ENCODE assay signal across 8 cellular contexts in the genomic region with DNA sequence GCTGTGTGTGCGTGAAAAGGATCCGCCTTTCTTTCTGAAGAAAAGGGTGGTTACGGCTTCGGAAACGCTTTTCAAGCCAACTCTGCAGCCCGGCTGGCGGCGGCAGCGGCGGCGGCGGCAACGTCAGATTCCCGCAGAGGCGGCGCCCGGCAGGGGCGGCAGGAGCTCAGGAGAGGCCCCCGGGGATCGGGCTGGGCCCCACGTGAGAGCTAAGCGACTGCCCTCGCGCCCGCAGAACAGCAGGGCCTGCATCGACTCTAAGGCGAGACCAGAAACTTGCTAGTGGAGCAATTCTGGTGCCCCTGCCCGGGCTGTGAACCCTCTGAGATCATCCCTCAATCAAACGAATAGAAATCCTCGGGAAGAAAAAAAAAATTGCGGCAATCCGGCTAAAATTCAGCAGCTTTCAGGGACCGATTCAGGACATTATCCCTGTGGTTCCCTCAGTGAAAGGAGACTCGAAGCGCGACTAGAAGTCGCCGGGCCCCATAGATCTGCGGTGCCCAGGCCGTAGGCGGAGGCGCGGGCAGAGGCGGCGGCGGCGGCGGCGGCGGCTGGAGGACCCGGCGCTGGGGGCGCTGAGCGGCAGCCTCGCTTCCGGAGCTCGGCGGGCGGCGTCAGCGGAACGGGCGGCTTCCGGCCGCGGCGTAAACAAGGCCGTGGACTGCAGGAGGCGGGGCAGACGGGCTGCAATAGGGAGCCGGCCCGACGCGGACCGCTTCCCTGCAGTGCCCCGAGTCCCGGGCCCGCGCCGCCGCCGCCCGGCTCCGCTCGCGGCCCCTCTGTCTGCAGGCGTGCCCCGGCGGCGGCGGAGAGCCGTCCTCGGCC. TPM values are rescaled to one million over a fixed set of nuclear protein-coding genes. Genes with fewer than 3 reads are reported as not detected.
DNase-seq lines count a peak whose midpoint lies in the region; ATAC-seq and TF ChIP-seq lines count a peak whose summit lies in the region.

A gene with protein sequence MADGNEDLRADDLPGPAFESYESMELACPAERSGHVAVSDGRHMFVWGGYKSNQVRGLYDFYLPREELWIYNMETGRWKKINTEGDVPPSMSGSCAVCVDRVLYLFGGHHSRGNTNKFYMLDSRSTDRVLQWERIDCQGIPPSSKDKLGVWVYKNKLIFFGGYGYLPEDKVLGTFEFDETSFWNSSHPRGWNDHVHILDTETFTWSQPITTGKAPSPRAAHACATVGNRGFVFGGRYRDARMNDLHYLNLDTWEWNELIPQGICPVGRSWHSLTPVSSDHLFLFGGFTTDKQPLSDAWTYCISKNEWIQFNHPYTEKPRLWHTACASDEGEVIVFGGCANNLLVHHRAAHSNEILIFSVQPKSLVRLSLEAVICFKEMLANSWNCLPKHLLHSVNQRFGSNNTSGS (plus strand): TSS at position 681 of the 828 bp plus-strand sequence. CDS start 316 bp downstream, outside the sequence.

- H3K36me3 Mint-ChIP-seq in activated naive CD4-positive, alpha-beta T cell treated with anti-CD3 and anti-CD28 coated beads, Interleukin-2, amount 50 U/mL, for 24 hours = peaks cover 1% of the 10 kb centered on the region
- peaks cover 10% of the 10 kb centered on the region for H3K36me3 Mint-ChIP-seq in osteocyte (ENCODE audit: unreplicated experiment)

- no peaks in the 10 kb centered on the region for H3K27me3 Mint-ChIP-seq in activated naive CD4-positive, alpha-beta T cell treated with anti-CD3 and anti-CD28 coated beads, Interleukin-2, amount 50 U/mL, for 24 hours
- no peaks in the 10 kb centered on the region for H3K27me3 Mint-ChIP-seq in osteocyte (ENCODE audit: unreplicated experiment)

- peak within 1 kb of the TSS; percentile 100 for H3K27ac Mint-ChIP-seq in activated naive CD4-positive, alpha-beta T cell treated with anti-CD3 and anti-CD28 coated beads, Interleukin-2, amount 50 U/mL, for 24 hours
- peak within 1 kb of the TSS; percentile 99 for H3K27ac Mint-ChIP-seq in osteocyte (ENCODE audit: unreplicated experiment)

- no peaks in the 10 kb centered on the region for H3K27me3 ChIP-seq in thoracic aorta (replicated peaks; ENCODE audit: insufficient read depth)

- DNase-seq in GM12864 (ENCODE audit: low read depth) (peak; percentile 52), NB4 (ENCODE audit: low read depth) (peak; percentile 93), glomerular visceral epithelial cell (ENCODE audit: extremely low spot score) (peak; percentile 89), osteocyte (ENCODE audit: extremely low spot score, unreplicated experiment) (peak; percentile 96), thoracic aorta (ENCODE audit: low spot score) (peak; percentile 60)

- H3K4me3 ChIP-seq in GM12864 (ENCODE audit: low read depth, low read length) (peak within 1 kb of the TSS; percentile 59), NB4 (ENCODE audit: low read depth, low read length) (peak within 1 kb of the TSS; percentile 89), thoracic aorta (peak within 1 kb of the TSS; percentile 79)

- peaks cover 5% of the 10 kb centered on the region for H3K36me3 ChIP-seq in thoracic aorta

- H3K4me1 ChIP-seq in thoracic aorta (ENCODE audit: control insufficient read depth in 1 of 2, low read depth in 2 of 2) = peaks cover 17 to 31% of the 10 kb centered on the region in 2 donors

- peak within 1 kb of the TSS; percentile 92 to 95 for H3K27ac ChIP-seq in thoracic aorta

- no peaks in the 10 kb centered on the region for H3K9me3 ChIP-seq in thoracic aorta

- TF ChIP-seq POLR2A in NB4 (IDR thresholded peaks at IDR 0.05; ENCODE audit: extremely low read depth, insufficient read length) = peak; percentile 71

- H3K9me3 Mint-ChIP-seq in activated naive CD4-positive, alpha-beta T cell treated with anti-CD3 and anti-CD28 coated beads, Interleukin-2, amount 50 U/mL, for 24 hours = no peaks in the 10 kb centered on the region
- no peaks in the 10 kb centered on the region for H3K9me3 Mint-ChIP-seq in osteocyte (ENCODE audit: unreplicated experiment)

- H3K4me3 Mint-ChIP-seq in activated naive CD4-positive, alpha-beta T cell treated with anti-CD3 and anti-CD28 coated beads, Interleukin-2, amount 50 U/mL, for 24 hours = peak within 1 kb of the TSS; percentile 96
- H3K4me3 Mint-ChIP-seq in osteocyte (ENCODE audit: unreplicated experiment) = peak within 1 kb of the TSS; percentile 92

- ATAC-seq in HG02588 (IDR thresholded peaks at IDR 0.05; ENCODE audit: unreplicated experiment) (peak; percentile 94), SK-N-SH treated with all-trans-retinoic acid at 6 μM for 48 hours (peak; percentile 86), thoracic aorta (ENCODE audit: insufficient number of reproducible peaks, low FRiP score, low read depth) (peak; percentile 76)

- H3K4me1 Mint-ChIP-seq in activated naive CD4-positive, alpha-beta T cell treated with anti-CD3 and anti-CD28 coated beads, Interleukin-2, amount 50 U/mL, for 24 hours = peaks cover 42% of the 10 kb centered on the region
- peaks cover 37% of the 10 kb centered on the region for H3K4me1 Mint-ChIP-seq in osteocyte (ENCODE audit: unreplicated experiment)

- peak; percentile 18 for TF ChIP-seq CTCF in GM12864 (IDR thresholded peaks at IDR 0.05; ENCODE audit: low read depth, low read length, missing control alignments)
- no peak for TF ChIP-seq CTCF in NB4 (IDR thresholded peaks at IDR 0.05; ENCODE audit: low read depth, low read length)
- TF ChIP-seq CTCF in osteocyte (IDR thresholded peaks at IDR 0.05) = peak; percentile 49
- peak; percentile 9 for TF ChIP-seq CTCF in thoracic aorta (IDR thresholded peaks at IDR 0.05)

TF ChIP-seq in SK-N-SH treated with all-trans-retinoic acid at 6 μM for 48 hours, 23 proteins besides CTCF, POLR2A, EP300 and RAD21:
- TF ChIP-seq ZFP3 (CRISPR knock-in tag; IDR thresholded peaks at IDR 0.05) (0 out of 2 replicates have a peak, but pooled peaks have one; percentile 21), ZC3H10 (CRISPR knock-in tag; IDR thresholded peaks at IDR 0.05) (0 out of 2 replicates have a peak, but pooled peaks have one; percentile 25)
- TF ChIP-seq, protein P1, sequence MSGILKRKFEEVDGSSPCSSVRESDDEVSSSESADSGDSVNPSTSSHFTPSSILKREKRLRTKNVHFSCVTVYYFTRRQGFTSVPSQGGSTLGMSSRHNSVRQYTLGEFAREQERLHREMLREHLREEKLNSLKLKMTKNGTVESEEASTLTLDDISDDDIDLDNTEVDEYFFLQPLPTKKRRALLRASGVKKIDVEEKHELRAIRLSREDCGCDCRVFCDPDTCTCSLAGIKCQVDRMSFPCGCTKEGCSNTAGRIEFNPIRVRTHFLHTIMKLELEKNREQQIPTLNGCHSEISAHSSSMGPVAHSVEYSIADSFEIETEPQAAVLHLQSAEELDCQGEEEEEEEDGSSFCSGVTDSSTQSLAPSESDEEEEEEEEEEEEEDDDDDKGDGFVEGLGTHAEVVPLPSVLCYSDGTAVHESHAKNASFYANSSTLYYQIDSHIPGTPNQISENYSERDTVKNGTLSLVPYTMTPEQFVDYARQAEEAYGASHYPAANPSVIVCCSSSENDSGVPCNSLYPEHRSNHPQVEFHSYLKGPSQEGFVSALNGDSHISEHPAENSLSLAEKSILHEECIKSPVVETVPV (CRISPR knock-in tag; IDR thresholded peaks at IDR 0.05) = no peak
TF ChIP-seq in SK-N-SH treated with all-trans-retinoic acid at 6 μM for 48 hours: peak in this region for 2.

RNA-seq across cellular contexts. Expression of the gene that starts here (rescaled TPM):
- total RNA-seq in osteocyte (60.1 and 67.5 TPM in 2 replicates), thoracic aorta (10 to 100 TPM; 48.4 to 53.9 TPM)

Comparison
In these comparisons a context has a peak if more than half of its experiments do, and no peak if none do; other contexts are left out.
1. Peak in every context shown above with its lines: DNase-seq, ATAC-seq, H3K4me3 ChIP-seq and H3K27ac ChIP-seq.